In genomic region chr10:61470730-61471129, GRCh38 we compare ENCODE assay signal across 29 cellular contexts.
"Had no signal": no experiment of that assay in that cellular context is flagged by ENCODE, and none has a peak within 500 bp of the region (broad histone marks: within the 10 kb centered on the region; RNA-seq: fewer than 3 reads in every experiment).

No MANE protein-coding gene starts in this region.

- DNase-seq: activated CD4-positive, alpha-beta memory T cell treated with anti-CD3 and anti-CD28 coated beads for 36 hours; activated CD4-positive, alpha-beta T cell treated with anti-CD3 and anti-CD28 coated beads for 36 hours; activated CD4-positive, alpha-beta T cell treated with anti-CD3 and anti-CD28 coated beads, Interleukin-2, amount 10 ng/mL, durations not matched to agents 24 days and 14 days; activated CD4-positive, CD25-positive, alpha-beta regulatory T cell; activated CD4-positive, CD25-positive, alpha-beta regulatory T cell treated with anti-CD3 and anti-CD28 coated beads, Interleukin-2, amount 50 U/mL, for 72 hours; activated CD8-positive, alpha-beta memory T cell treated with anti-CD3 and anti-CD28 coated beads, Interleukin-2, amount 10 ng/mL, durations not matched to agents 7 days and 5 days; activated CD8-positive, alpha-beta memory T cell treated with anti-CD3 and anti-CD28 coated beads, Interleukin-2, amount 50 U/mL, for 4 hours; activated CD8-positive, alpha-beta T cell treated with anti-CD3 and anti-CD28 coated beads, Interleukin-2, amount 10 ng/mL, durations not matched to agents 7 days and 5 days; activated effector memory CD4-positive, alpha-beta T cell treated with anti-CD3 and anti-CD28 coated beads, Interleukin-2, amount 50 U/mL, for 16 hours; activated naive CD4-positive, alpha-beta T cell treated with anti-CD3 and anti-CD28 coated beads for 36 hours; activated naive CD8-positive, alpha-beta T cell treated with anti-CD3 and anti-CD28 coated beads for 36 hours; activated naive CD8-positive, alpha-beta T cell treated with anti-CD3 and anti-CD28 coated beads, Interleukin-2, amount 50 U/mL, for 24 hours; activated T-cell treated with anti-CD3 and anti-CD28 coated beads, Interleukin-2, amount 50 U/mL, for 1 hour; activated T-cell treated with anti-CD3 and anti-CD28 coated beads, Interleukin-2, amount 50 U/mL, for 48 hours; adrenal gland; amygdala; aorta; body of pancreas; caudate nucleus; cortex of kidney; dermis blood vessel endothelial cell; effector CD4-positive, alpha-beta T cell; effector memory CD8-positive, alpha-beta T cell; erythroblast; foreskin keratinocyte; gastrocnemius medialis; glutamatergic neuron; heart left ventricle; T1000 had no signal

- ATAC-seq: activated CD4-positive, alpha-beta T cell treated with anti-CD3 and anti-CD28 coated beads for 36 hours; activated CD8-positive, alpha-beta memory T cell treated with anti-CD3 and anti-CD28 coated beads, Interleukin-2, amount 10 ng/mL, durations not matched to agents 7 days and 5 days; activated CD8-positive, alpha-beta T cell treated with anti-CD3 and anti-CD28 coated beads, Interleukin-2, amount 10 ng/mL, durations not matched to agents 7 days and 5 days; activated naive CD8-positive, alpha-beta T cell treated with anti-CD3 and anti-CD28 coated beads, Interleukin-2, amount 50 U/mL, for 24 hours; body of pancreas; effector memory CD8-positive, alpha-beta T cell; foreskin keratinocyte; gastrocnemius medialis; heart left ventricle had no signal
